ENCODE assay signal across 14 cellular contexts in the genomic region with DNA sequence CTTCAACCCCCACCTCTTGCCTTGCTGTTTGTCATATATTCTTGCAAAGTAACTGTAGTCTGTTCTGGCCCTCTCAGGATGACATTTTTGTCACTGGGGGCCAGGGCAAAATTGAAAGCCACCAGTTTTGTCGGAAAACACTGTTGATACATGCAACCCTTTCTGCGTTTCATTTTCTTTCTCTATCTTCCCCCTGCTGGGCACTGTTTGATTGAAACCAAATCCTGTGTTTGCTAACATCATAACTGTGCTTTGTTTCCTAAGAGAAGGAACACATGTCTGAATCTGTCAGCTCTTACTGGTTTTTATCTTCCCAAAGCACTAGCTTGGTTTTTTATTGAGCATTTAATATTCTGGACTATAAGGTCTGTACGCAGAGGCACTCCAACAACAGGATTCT. TPM values are rescaled to one million over a fixed set of nuclear protein-coding genes. Genes with fewer than 3 reads are reported as not detected.
DNase-seq lines count a peak whose midpoint lies in the region; ATAC-seq and TF ChIP-seq lines count a peak whose summit lies in the region.
"Had no signal": no experiment of that assay in that cellular context is flagged by ENCODE, and none has a peak within 500 bp of the region (broad histone marks: within the 10 kb centered on the region; RNA-seq: fewer than 3 reads in every experiment).

No MANE protein-coding gene starts in this region.

- H3K4me3 Mint-ChIP-seq in activated naive CD4-positive, alpha-beta T cell treated with anti-CD3 and anti-CD28 coated beads, Interleukin-2, amount 10 ng/mL, durations not matched to agents 7 days and 5 days: no peak overlapping the region
- H3K4me3 Mint-ChIP-seq: activated naive CD8-positive, alpha-beta T cell; natural killer cell had no signal

- ATAC-seq in lower lobe of right lung: peak; percentile 24 to 53
- no peak for ATAC-seq in HG03175 (IDR thresholded peaks at IDR 0.05; ENCODE audit: unreplicated experiment)
- no peak for ATAC-seq in GM21381 (IDR thresholded peaks at IDR 0.05; ENCODE audit: unreplicated experiment)
- ATAC-seq: natural killer cell had no signal

- no peak for TF ChIP-seq CTCF in GM12865 (IDR thresholded peaks at IDR 0.05; ENCODE audit: insufficient read depth, low read depth, low read length, missing control alignments)
- TF ChIP-seq CTCF in lower lobe of right lung (IDR thresholded peaks at IDR 0.05): no peak

- peak overlapping the region; percentile 61 for H3K9ac ChIP-seq in adipocyte (ENCODE audit: low read length)

- H3K36me3 Mint-ChIP-seq in activated naive CD4-positive, alpha-beta T cell treated with anti-CD3 and anti-CD28 coated beads, Interleukin-2, amount 10 ng/mL, durations not matched to agents 7 days and 5 days: peaks cover 3% of the 10 kb centered on the region
- H3K36me3 Mint-ChIP-seq: natural killer cell had no signal

- CTCF ChIA-PET in activated naive CD4-positive, alpha-beta T cell treated with anti-CD3 and anti-CD28 coated beads, Interleukin-2, amount 10 ng/mL, durations not matched to agents 7 days and 5 days (lab: Charles Lee): interaction anchor here (1.0 kb wide), 1 partner anchor 243 kb away, joined by 3 read pairs; no protein-coding TSS in a partner anchor

- H3K9me3 ChIP-seq in adipocyte (ENCODE audit: control insufficient read depth, low read length) (no peaks in the 10 kb centered on the region), lower lobe of right lung (no peaks in the 10 kb centered on the region)

- H3K36me3 ChIP-seq in adipocyte (ENCODE audit: control insufficient read depth, insufficient read depth, low read length, severe bottlenecking): no peaks in the 10 kb centered on the region
- no peaks in the 10 kb centered on the region for H3K36me3 ChIP-seq in lower lobe of right lung
- no peaks in the 10 kb centered on the region for H3K36me3 ChIP-seq in H7 (replicated peaks; ENCODE audit: control insufficient read depth, insufficient read depth, low read length)

- peaks cover 5% of the 10 kb centered on the region for H3K27me3 Mint-ChIP-seq in activated naive CD4-positive, alpha-beta T cell treated with anti-CD3 and anti-CD28 coated beads, Interleukin-2, amount 10 ng/mL, durations not matched to agents 7 days and 5 days

- peak; percentile 57 for DNase-seq in Ammon's horn (ENCODE audit: low spot score)
- DNase-seq in GM12865 (ENCODE audit: low read depth): peak; percentile 16
- peak; percentile 69 for DNase-seq in adipocyte (ENCODE audit: low read depth)
- DNase-seq in lower lobe of right lung: no peak
- DNase-seq in H7: no peak
- no peak for DNase-seq in activated naive CD4-positive, alpha-beta T cell treated with anti-CD3 and anti-CD28 coated beads, Interleukin-2, amount 10 ng/mL, durations not matched to agents 7 days and 5 days
- DNase-seq: central memory CD4-positive, alpha-beta T cell; GDM1; natural killer cell; NCI-H187 treated with DMSO at 0.1 percent for 48 hours; stimulated activated naive CD4-positive, alpha-beta T cell treated with Interleukin-2 at 50 U/mL for 16 hours had no signal

- H3K27me3 ChIP-seq in adipocyte (replicated peaks; ENCODE audit: control insufficient read depth, insufficient read depth, low read length) (no peaks in the 10 kb centered on the region), lower lobe of right lung (ENCODE audit: low read depth) (no peaks in the 10 kb centered on the region), H7 (ENCODE audit: control insufficient read depth, insufficient read depth, low read length) (no peaks in the 10 kb centered on the region)

- no peak overlapping the region for H3K27ac Mint-ChIP-seq in activated naive CD4-positive, alpha-beta T cell treated with anti-CD3 and anti-CD28 coated beads, Interleukin-2, amount 10 ng/mL, durations not matched to agents 7 days and 5 days
- H3K27ac Mint-ChIP-seq: activated naive CD8-positive, alpha-beta T cell; natural killer cell had no signal

- intact Hi-C loops in lower lobe of right lung (cut with DNase I): no loop called here

- H3K9me3 Mint-ChIP-seq in activated naive CD4-positive, alpha-beta T cell treated with anti-CD3 and anti-CD28 coated beads, Interleukin-2, amount 10 ng/mL, durations not matched to agents 7 days and 5 days: peaks cover 8% of the 10 kb centered on the region
- H3K9me3 Mint-ChIP-seq: natural killer cell had no signal

- H3K4me3 ChIP-seq in GM12865 (ENCODE audit: low read depth, low read length): no peak overlapping the region
- H3K4me3 ChIP-seq in adipocyte (ENCODE audit: low read length): peak overlapping the region; percentile 59
- H3K4me3 ChIP-seq in lower lobe of right lung: no peak overlapping the region
- H3K4me3 ChIP-seq in H7 (ENCODE audit: insufficient read depth, low read depth, low read length): no peak overlapping the region

- no peak overlapping the region for H3K27ac ChIP-seq in lower lobe of right lung

- H3K4me1 ChIP-seq in adipocyte (ENCODE audit: control insufficient read depth, insufficient read depth, low read length): peaks cover 26% of the 10 kb centered on the region
- H3K4me1 ChIP-seq in lower lobe of right lung: peaks cover 10% of the 10 kb centered on the region

- peaks cover 28% of the 10 kb centered on the region for H3K4me1 Mint-ChIP-seq in activated naive CD4-positive, alpha-beta T cell treated with anti-CD3 and anti-CD28 coated beads, Interleukin-2, amount 10 ng/mL, durations not matched to agents 7 days and 5 days
- H3K4me1 Mint-ChIP-seq: natural killer cell had no signal

RNA-seq across cellular contexts. Expression of a gene that starts 11.7 kb away (rescaled TPM):
- total RNA-seq in lower lobe of right lung: 33.0 TPM
- total RNA-seq in H7 (2014; rRNA removed; shearing (Covaris generic)): 4.8 and 5.8 TPM in 2 replicates

Comparison
In these comparisons a context has a peak if more than half of its experiments do, and no peak if none do; other contexts are left out.
1. DNase-seq: peak in Ammon's horn (single experiment), GM12865 (single experiment) and adipocyte (single experiment); none in lower lobe of right lung (single experiment), H7 (single experiment) and activated naive CD4-positive, alpha-beta T cell treated with anti-CD3 and anti-CD28 coated beads, Interleukin-2, amount 10 ng/mL, durations not matched to agents 7 days and 5 days (single experiment).
2. ATAC-seq: peak in lower lobe of right lung (2 of 2); none in HG03175 (single experiment) and GM21381 (single experiment).